1 cellular context compared by ENCODE assay signal in genomic region chr20:45363611-45364492, GRCh38.
TF ChIP-seq lines count a peak whose summit lies in the region.

No MANE protein-coding gene starts in this region.

TF ChIP-seq in endothelial cell of umbilical vein, 7 proteins besides CTCF, POLR2A, EP300 and RAD21:
- no peak for TF ChIP-seq EZH2 (IDR thresholded peaks at IDR 0.05; ENCODE audit: borderline replicate concordance, low read depth, low read length, severe bottlenecking)
- TF ChIP-seq MAX (IDR thresholded peaks at IDR 0.05; ENCODE audit: insufficient read depth, insufficient read length), result no peak
- no peak for TF ChIP-seq JUN (IDR thresholded peaks at IDR 0.05; ENCODE audit: borderline replicate concordance, insufficient read depth, insufficient read length, low read depth)
- no peak for TF ChIP-seq GATA2 (IDR thresholded peaks at IDR 0.05; ENCODE audit: insufficient read depth, insufficient read length, low read depth, low read length)
- no peak for TF ChIP-seq FOS (IDR thresholded peaks at IDR 0.05; ENCODE audit: borderline replicate concordance, insufficient read depth, low read length)
- TF ChIP-seq MYC (IDR thresholded peaks at IDR 0.05; ENCODE audit: low read depth, low read length), result no peak
- TF ChIP-seq POLR2AphosphoS5 (IDR thresholded peaks at IDR 0.05; ENCODE audit: insufficient read depth, low read depth, low read length), result no peak
